Comparison of ENCODE assay signal across 1 cellular context in genomic region chr16:85564277-85565051, GRCh38.
A peak's percentile ranks its signal among the peaks of the same experiment; 100 is the strongest.
TF ChIP-seq lines count a peak whose summit lies in the region.

No MANE protein-coding gene starts in this region.

TF ChIP-seq in HEK293, 187 proteins besides CTCF, POLR2A, EP300 and RAD21 (continued from another document):
- TF ChIP-seq EGR2 (tag by site-specific recombination; IDR thresholded peaks at IDR 0.05; ENCODE audit: low read depth) (peak; percentile 92), ZNF580 (tag by site-specific recombination; IDR thresholded peaks at IDR 0.05) (0 out of 2 replicates have a peak, but pooled peaks have one; percentile 5)
TF ChIP-seq in HEK293: peak in this region for 10.
